ENCODE assay signal across 16 cellular contexts in the genomic region with DNA sequence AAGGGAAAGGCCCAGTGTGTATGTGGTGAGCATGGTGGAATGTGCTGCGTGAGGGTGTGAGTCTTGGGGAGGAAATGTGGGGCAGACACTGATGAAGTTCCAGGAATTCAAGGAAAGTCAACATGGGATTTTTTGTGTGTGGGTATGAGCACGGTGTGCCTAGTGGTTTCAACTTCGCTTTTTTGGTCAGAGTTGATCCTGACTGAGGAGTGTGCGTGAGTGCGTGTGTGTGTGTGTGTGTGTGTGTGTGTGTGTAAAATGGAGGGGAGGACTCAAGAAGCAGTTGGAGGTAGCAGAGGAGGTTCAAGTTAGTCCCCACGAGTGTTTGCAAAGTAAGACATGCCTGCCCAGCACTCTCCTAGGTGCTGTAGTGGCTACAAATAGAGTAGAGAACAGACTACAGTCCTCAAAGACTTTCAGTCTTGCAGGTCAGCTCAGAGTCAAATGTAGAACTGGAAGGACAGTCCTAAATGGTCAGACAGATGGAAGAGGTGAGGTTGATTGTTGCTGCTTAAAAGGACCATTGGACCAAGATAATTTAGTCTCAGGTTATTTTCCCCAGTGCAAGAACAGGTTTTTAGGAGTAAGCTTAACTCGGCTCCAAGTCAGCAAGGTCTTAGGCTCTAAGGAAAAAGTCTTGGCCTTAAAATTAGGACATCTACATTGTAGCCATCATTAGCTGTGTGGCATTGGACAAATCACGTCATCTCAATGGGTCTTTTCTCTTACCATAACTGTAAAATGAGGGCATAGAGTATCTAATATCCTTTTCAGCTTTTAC. TPM values are rescaled to one million over a fixed set of nuclear protein-coding genes. Genes with fewer than 3 reads are reported as not detected.
DNase-seq lines count a peak whose midpoint lies in the region; ATAC-seq and TF ChIP-seq lines count a peak whose summit lies in the region.
"Had no signal": no experiment of that assay in that cellular context is flagged by ENCODE, and none has a peak within 500 bp of the region (broad histone marks: within the 10 kb centered on the region; RNA-seq: fewer than 3 reads in every experiment).

No MANE protein-coding gene starts in this region.

- intact Hi-C loops in dendritic cell treated with granulocyte-macrophage colony-stimulating factor and Interleukin-4, amounts not matched to agents 40 ng/mL and 50 ng/mL, for 4 days (cut with micrococcal nuclease) = no loop called here

- H3K27me3 Mint-ChIP-seq in dendritic cell treated with granulocyte-macrophage colony-stimulating factor and Interleukin-4, amounts not matched to agents 40 ng/mL and 50 ng/mL, for 4 days = no peaks in the 10 kb centered on the region
- peaks cover 13% of the 10 kb centered on the region for H3K27me3 Mint-ChIP-seq in chondrocyte (ENCODE audit: low read depth)

- H3K4me3 Mint-ChIP-seq in dendritic cell treated with granulocyte-macrophage colony-stimulating factor and Interleukin-4, amounts not matched to agents 40 ng/mL and 50 ng/mL, for 4 days = no peak overlapping the region
- no peak overlapping the region for H3K4me3 Mint-ChIP-seq in chondrocyte (ENCODE audit: unreplicated experiment)

- H3K79me2 ChIP-seq in SU-DHL-6 (ENCODE audit: insufficient read depth, low read length) (peaks cover 14% of the 10 kb centered on the region; the same call in 1 of the 2 replicates), Karpas-422 (ENCODE audit: low read length) (no peaks in the 10 kb centered on the region)

- peaks cover 70% of the 10 kb centered on the region for H3F3A ChIP-seq in SU-DHL-6 (ENCODE audit: insufficient read depth)

- H3K27ac Mint-ChIP-seq in dendritic cell treated with granulocyte-macrophage colony-stimulating factor and Interleukin-4, amounts not matched to agents 40 ng/mL and 50 ng/mL, for 4 days = peak overlapping the region; percentile 81
- H3K27ac Mint-ChIP-seq in chondrocyte (ENCODE audit: unreplicated experiment) = no peak overlapping the region

- H3K4me1 ChIP-seq in BLaER1 (peaks cover 92% of the 10 kb centered on the region), Karpas-422 (ENCODE audit: low read length) (peaks cover 65% of the 10 kb centered on the region)

- H2AFZ ChIP-seq in SU-DHL-6 (ENCODE audit: low read depth, low read length, severe bottlenecking) = no peak overlapping the region
- H2AFZ ChIP-seq in Karpas-422 (ENCODE audit: low read length) = no peak overlapping the region

- H3K4me3 ChIP-seq in BLaER1 (no peak overlapping the region), GM08714 (ENCODE audit: low read length) (peak overlapping the region; percentile 20; the same call in 1 of the 2 replicates), SU-DHL-6 (ENCODE audit: insufficient read depth, low read length, poor library complexity, severe bottlenecking) (peak overlapping the region; percentile 2), Karpas-422 (ENCODE audit: low read length) (no peak overlapping the region)

- peaks cover 12% of the 10 kb centered on the region for H3K9me3 Mint-ChIP-seq in dendritic cell treated with granulocyte-macrophage colony-stimulating factor and Interleukin-4, amounts not matched to agents 40 ng/mL and 50 ng/mL, for 4 days
- peaks cover 5% of the 10 kb centered on the region for H3K9me3 Mint-ChIP-seq in chondrocyte (ENCODE audit: low read depth)

- H3K27me3 ChIP-seq in BLaER1 (no peaks in the 10 kb centered on the region), SU-DHL-6 (ENCODE audit: low read length) (no peaks in the 10 kb centered on the region), Karpas-422 (ENCODE audit: low read length) (no peaks in the 10 kb centered on the region)

- H3K9me2 ChIP-seq in SU-DHL-6 (replicated peaks; ENCODE audit: insufficient read depth, low read length) (no peaks in the 10 kb centered on the region), Karpas-422 (replicated peaks; ENCODE audit: insufficient read depth, low read length) (no peaks in the 10 kb centered on the region)

- DNase-seq in Karpas-422 = no peak
- DNase-seq in inferior parietal cortex (ENCODE audit: extremely low spot score) = no peak
- DNase-seq in chondrocyte (ENCODE audit: low spot score) = no peak
- DNase-seq: AML-193; glutamatergic neuron; IMR-90; NCI-H187; NK-92 treated with Interleukin-12 subunit alpha and Interleukin-12 subunit beta, amount 100 ng/mL, for 24 hours; SW 1271 had no signal

- TF ChIP-seq CTCF in SU-DHL-6 (IDR thresholded peaks at IDR 0.05; ENCODE audit: insufficient read depth, low read length, poor library complexity, severe bottlenecking) = no peak
- no peak for TF ChIP-seq CTCF in chondrocyte (IDR thresholded peaks at IDR 0.05)

- no peak overlapping the region for H3K9ac ChIP-seq in BLaER1
- H3K9ac ChIP-seq in SU-DHL-6 (ENCODE audit: low read length) = peak overlapping the region; percentile 58
- H3K9ac ChIP-seq in Karpas-422 (ENCODE audit: low read length) = no peak overlapping the region

- peaks cover 96% of the 10 kb centered on the region for H3K36me3 Mint-ChIP-seq in dendritic cell treated with granulocyte-macrophage colony-stimulating factor and Interleukin-4, amounts not matched to agents 40 ng/mL and 50 ng/mL, for 4 days (ENCODE audit: low read depth)
- H3K36me3 Mint-ChIP-seq in chondrocyte (ENCODE audit: low read depth) = no peaks in the 10 kb centered on the region

- H4K20me1 ChIP-seq in BLaER1 (no peaks in the 10 kb centered on the region), SU-DHL-6 (ENCODE audit: low read depth, low read length) (no peaks in the 10 kb centered on the region), Karpas-422 (ENCODE audit: insufficient read depth, low read depth, low read length) (no peaks in the 10 kb centered on the region)

- ATAC-seq in HG03039 (IDR thresholded peaks at IDR 0.05; ENCODE audit: unreplicated experiment) = no peak

- H3K9me3 ChIP-seq in BLaER1 (peaks cover 16% of the 10 kb centered on the region; the same call in 1 of the 2 replicates), SU-DHL-6 (ENCODE audit: insufficient read depth, low read length) (no peaks in the 10 kb centered on the region), Karpas-422 (ENCODE audit: low read length) (peaks cover 5% of the 10 kb centered on the region; the same call in 1 of the 2 replicates)

- H3K4me1 Mint-ChIP-seq in dendritic cell treated with granulocyte-macrophage colony-stimulating factor and Interleukin-4, amounts not matched to agents 40 ng/mL and 50 ng/mL, for 4 days (ENCODE audit: low read depth) = peaks cover 85% of the 10 kb centered on the region
- peaks cover 4% of the 10 kb centered on the region for H3K4me1 Mint-ChIP-seq in chondrocyte (ENCODE audit: low read depth)

- H3K36me3 ChIP-seq in BLaER1 (peaks cover 72% of the 10 kb centered on the region), SU-DHL-6 (ENCODE audit: low read length) (peaks cover 7% of the 10 kb centered on the region), Karpas-422 (ENCODE audit: insufficient read depth, low read length) (no peaks in the 10 kb centered on the region; the same call in 1 of the 2 replicates)

- peak overlapping the region; percentile 95 for H3K27ac ChIP-seq in BLaER1
- peak overlapping the region; percentile 97 for H3K27ac ChIP-seq in SU-DHL-6 (ENCODE audit: low read depth, low read length)
- no peak overlapping the region for H3K27ac ChIP-seq in Karpas-422 (ENCODE audit: low read length)

- H3K4me2 ChIP-seq in BLaER1 (peak overlapping the region; percentile 95), SU-DHL-6 (ENCODE audit: low read depth, low read length, poor library complexity, severe bottlenecking) (peak overlapping the region; percentile 70), Karpas-422 (ENCODE audit: low read depth, low read length, poor library complexity, severe bottlenecking) (no peak overlapping the region)

RNA-seq across cellular contexts. Expression of a gene that starts 25.0 kb away (rescaled TPM):
- 0.30 and 1.1 TPM in 2 replicates for total RNA-seq in Karpas-422 (2014; rRNA removed; shearing (Covaris generic); ENCODE audit: low replicate concordance)
- total RNA-seq in chondrocyte = not detected in 3 replicates
- total RNA-seq: IMR-90, kidney epithelial cell, pulmonary artery endothelial cell had no signal

RNA-seq across cellular contexts. Expression of a gene that starts 42.5 kb away (rescaled TPM):
- total RNA-seq in Karpas-422 (2014; rRNA removed; shearing (Covaris generic); ENCODE audit: low replicate concordance) = 14.4 and 29.4 TPM in 2 replicates
- total RNA-seq in chondrocyte = not detected in 3 replicates
- total RNA-seq: IMR-90, kidney epithelial cell, pulmonary artery endothelial cell had no signal

Comparison
In these comparisons a context has a peak if more than half of its experiments do, and no peak if none do; other contexts are left out.
1. H3K4me3 ChIP-seq: peak in GM08714 (single experiment) and SU-DHL-6 (single experiment); none in BLaER1 (single experiment) and Karpas-422 (single experiment).
2. RNA of a gene that starts 42.5 kb away (total RNA-seq): 14.4 to 29.4 TPM in Karpas-422; not detected in chondrocyte; every median in the first group is over 10 times any median in the second.